In the genomic region with DNA sequence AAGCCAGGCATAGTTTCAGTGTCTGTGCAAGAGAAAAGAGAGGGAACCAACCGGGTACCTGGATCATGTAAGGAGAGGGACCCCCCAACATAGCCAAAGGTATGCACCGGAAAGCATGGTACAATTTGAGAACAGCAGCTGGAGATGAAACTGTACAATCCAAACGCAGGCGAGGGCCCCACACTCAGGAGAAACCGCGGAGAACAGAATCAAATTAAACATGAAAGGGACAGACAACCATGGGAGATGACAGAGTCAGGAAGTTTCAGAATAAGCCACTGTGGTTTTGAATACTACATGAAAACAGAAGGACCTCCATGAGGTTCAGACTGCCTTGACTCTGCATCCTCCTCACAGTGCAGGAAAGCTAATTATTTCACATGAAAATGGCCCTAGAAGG, we compare ENCODE assay signal across 12 cellular contexts.
DNase-seq lines count a peak whose midpoint lies in the region; ATAC-seq and TF ChIP-seq lines count a peak whose summit lies in the region.
"Had no signal": no experiment of that assay in that cellular context is flagged by ENCODE, and none has a peak within 500 bp of the region (broad histone marks: within the 10 kb centered on the region; RNA-seq: fewer than 3 reads in every experiment).

No MANE protein-coding gene starts in this region.

- H3K27ac ChIP-seq in CD4-positive, CD25-positive, alpha-beta regulatory T cell (ENCODE audit: insufficient read depth, low read length, poor library complexity, severe bottlenecking): peak overlapping the region; percentile 28

- peak overlapping the region; percentile 9 for H3K4me3 ChIP-seq in CD4-positive, CD25-positive, alpha-beta regulatory T cell (ENCODE audit: low read depth, low read length)
- H3K4me3 ChIP-seq in mucosa of descending colon: no peak overlapping the region

- H3K9me3 ChIP-seq in CD4-positive, CD25-positive, alpha-beta regulatory T cell (ENCODE audit: control insufficient read depth in 2 of 2, low read length in 2 of 2): no peaks in the 10 kb centered on the region
- no peaks in the 10 kb centered on the region for H3K9me3 ChIP-seq in mucosa of descending colon

- peak in 1 of 3 donors; percentile 24 for DNase-seq in CD4-positive, CD25-positive, alpha-beta regulatory T cell
- DNase-seq in RPMI7951 (ENCODE audit: low read depth): peak; percentile 2
- DNase-seq in central memory CD8-positive, alpha-beta T cell (ENCODE audit: low spot score in 2 of 2): no peak
- DNase-seq in mucosa of gallbladder (ENCODE audit: low spot score): no peak
- no peak for DNase-seq in mucosa of descending colon
- DNase-seq: HCEC 1CT, SHP77 had no signal

- H3K27me3 Mint-ChIP-seq in CD4-positive, CD25-positive, alpha-beta regulatory T cell: peaks cover 7% of the 10 kb centered on the region
- H3K27me3 Mint-ChIP-seq in central memory CD8-positive, alpha-beta T cell: no peaks in the 10 kb centered on the region

- H3K4me3 Mint-ChIP-seq in CD4-positive, CD25-positive, alpha-beta regulatory T cell: peak overlapping the region in 1 of 4 donors; percentile 59
- H3K4me3 Mint-ChIP-seq in central memory CD8-positive, alpha-beta T cell: peak overlapping the region; percentile 2
- H3K4me3 Mint-ChIP-seq: CD8-positive, alpha-beta memory T cell; memory B cell had no signal

- H3K9me3 Mint-ChIP-seq in CD4-positive, CD25-positive, alpha-beta regulatory T cell: peaks cover 0 to 1% (median 0%) of the 10 kb centered on the region in 7 donors
- no peaks in the 10 kb centered on the region for H3K9me3 Mint-ChIP-seq in central memory CD8-positive, alpha-beta T cell
- H3K9me3 Mint-ChIP-seq: CD8-positive, alpha-beta memory T cell; memory B cell had no signal

- TF ChIP-seq CTCF in mucosa of descending colon (IDR thresholded peaks at IDR 0.05): no peak

- H3K4me1 Mint-ChIP-seq in CD4-positive, CD25-positive, alpha-beta regulatory T cell: peaks cover 0 to 16% (median 15%) of the 10 kb centered on the region in 4 donors
- H3K4me1 Mint-ChIP-seq in central memory CD8-positive, alpha-beta T cell: peaks cover 7% of the 10 kb centered on the region
- H3K4me1 Mint-ChIP-seq: memory B cell had no signal

- intact Hi-C loops in mucosa of descending colon (cut with DNase I, micrococcal nuclease): no loop called here

- H3K36me3 Mint-ChIP-seq in CD4-positive, CD25-positive, alpha-beta regulatory T cell: no peaks in the 10 kb centered on the region
- peaks cover 1% of the 10 kb centered on the region for H3K36me3 Mint-ChIP-seq in central memory CD8-positive, alpha-beta T cell (ENCODE audit: insufficient read depth)
- H3K36me3 Mint-ChIP-seq: CD8-positive, alpha-beta memory T cell had no signal

- peak in 1 of 2 donors; percentile 46 for ATAC-seq in CD4-positive, CD25-positive, alpha-beta regulatory T cell (ENCODE audit: low read depth in 2 of 2)
- peak; percentile 30 for ATAC-seq in GM18909 (IDR thresholded peaks at IDR 0.05; ENCODE audit: poor library complexity, unreplicated experiment)
- no peak for ATAC-seq in central memory CD8-positive, alpha-beta T cell (replicated peaks; ENCODE audit: extremely low read depth, poor library complexity, severe bottlenecking)
- ATAC-seq in GM19035 (IDR thresholded peaks at IDR 0.05; ENCODE audit: unreplicated experiment): no peak
- no peak for ATAC-seq in GM21526 (IDR thresholded peaks at IDR 0.05; ENCODE audit: low FRiP score, unreplicated experiment)
- no peak for ATAC-seq in mucosa of descending colon

- H3K27ac Mint-ChIP-seq in CD4-positive, CD25-positive, alpha-beta regulatory T cell: peak overlapping the region in 2 of 3 donors; percentile 57 to 88
- H3K27ac Mint-ChIP-seq in central memory CD8-positive, alpha-beta T cell (ENCODE audit: low read depth): no peak overlapping the region
- H3K27ac Mint-ChIP-seq: memory B cell had no signal

- peaks cover 14% of the 10 kb centered on the region for H3K4me1 ChIP-seq in CD4-positive, CD25-positive, alpha-beta regulatory T cell (ENCODE audit: control insufficient read depth, insufficient read depth, low read length, poor library complexity, severe bottlenecking)
- H3K4me1 ChIP-seq in mucosa of descending colon (ENCODE audit: low read depth): peaks cover 4% of the 10 kb centered on the region

- H3K27me3 ChIP-seq in CD4-positive, CD25-positive, alpha-beta regulatory T cell (ENCODE audit: control insufficient read depth, insufficient read depth, low read length): peaks cover 4% of the 10 kb centered on the region

- H3K36me3 ChIP-seq in CD4-positive, CD25-positive, alpha-beta regulatory T cell (ENCODE audit: control insufficient read depth, insufficient read depth, low read length): no peaks in the 10 kb centered on the region
- H3K36me3 ChIP-seq in mucosa of descending colon (ENCODE audit: low read depth): no peaks in the 10 kb centered on the region
